Comparison of ENCODE assay signal across 9 cellular contexts in the genomic region with DNA sequence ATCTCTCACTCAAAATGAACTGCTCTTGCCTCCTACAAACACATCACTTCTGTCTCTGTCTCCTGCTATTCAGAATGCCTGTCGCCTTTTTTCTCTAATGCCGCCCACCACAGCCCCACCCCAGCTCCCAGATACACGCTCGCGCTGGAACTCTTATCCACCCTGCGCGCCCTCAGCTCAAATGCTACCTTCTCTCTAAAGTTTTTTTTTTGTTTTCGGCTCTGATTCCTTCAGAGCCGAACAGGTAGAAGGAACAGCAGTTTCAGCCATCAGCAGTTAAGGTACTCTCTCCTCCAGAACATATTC. TPM values are rescaled to one million over a fixed set of nuclear protein-coding genes. Genes with fewer than 3 reads are reported as not detected.
DNase-seq lines count a peak whose midpoint lies in the region; FAIRE-seq and TF ChIP-seq lines count a peak whose summit lies in the region.
"Had no signal": no experiment of that assay in that cellular context is flagged by ENCODE, and none has a peak within 500 bp of the region (broad histone marks: within the 10 kb centered on the region; RNA-seq: fewer than 3 reads in every experiment).

No MANE protein-coding gene starts in this region.

- CTCF ChIA-PET in GM10248 (lab: Yijun Ruan, JAX) = interaction anchor here (1.1 to 3.8 kb wide), 14 partner anchors 9 to 177 kb away, joined by 3 to 32 read pairs (median 6); no protein-coding TSS in a partner anchor

- POLR2A ChIA-PET in GM10248 (lab: Yijun Ruan, JAX) = interaction anchor here (1.2 to 1.6 kb wide), 3 partner anchors 12 to 373 kb away, joined by 3 to 7 read pairs (median 6); no protein-coding TSS in a partner anchor

- no peak for TF ChIP-seq POLR2A in erythroblast (IDR thresholded peaks at IDR 0.05; ENCODE audit: low read length)
- TF ChIP-seq POLR2A in GM12892 (IDR thresholded peaks at IDR 0.05; ENCODE audit: low read depth, low read length) = no peak

- TF ChIP-seq CTCF in WERI-Rb-1 (IDR thresholded peaks at IDR 0.05; ENCODE audit: low read depth, low read length) (no peak), GM10248 (IDR thresholded peaks at IDR 0.05; ENCODE audit: control extremely low read depth, extremely low read depth, low read depth, missing control alignments) (no peak)

- H3K36me3 ChIP-seq in WERI-Rb-1 = no peaks in the 10 kb centered on the region

- H3K9me3 ChIP-seq in WERI-Rb-1 (ENCODE audit: severe bottlenecking) = no peaks in the 10 kb centered on the region

- FAIRE-seq in GM12892 (lab: Jason Lieb, UNC) = no peak
- FAIRE-seq: A204.1 had no signal

- peak overlapping the region; percentile 79 for H3K4me3 ChIP-seq in WERI-Rb-1 (ENCODE audit: low read depth, low read length)

- H3K27ac ChIP-seq in WERI-Rb-1 = peak overlapping the region; percentile 78

- DNase-seq in DMS 273 (lab: John Stamatoyannopoulos, UW; ENCODE audit: unreplicated experiment) = peak; percentile 73
- DNase-seq in DMS 273 treated with DMSO at 0.1 percent for 48 hours (lab: John Stamatoyannopoulos, UW) = no peak
- DNase-seq in WERI-Rb-1 = no peak
- peak; percentile 82 to 87 for DNase-seq in erythroblast (lab: John Stamatoyannopoulos, UW)
- peak in 30 of 56 donors; percentile 22 to 79 (median 58) for DNase-seq in nucleus accumbens (lab: John Stamatoyannopoulos, UW)
- no peak for DNase-seq in GM12892 (ENCODE audit: insufficient read length)
- no peak for DNase-seq in NCI-H226
- no peak for DNase-seq in GM10248 (ENCODE audit: extremely low spot score)

- no peaks in the 10 kb centered on the region for H3K27me3 ChIP-seq in WERI-Rb-1 (ENCODE audit: insufficient read depth, low read depth, severe bottlenecking)

RNA-seq across cellular contexts. Expression of a gene that starts 3.9 kb away (rescaled TPM):
- polyA plus RNA-seq in GM12892 (2012; ENCODE audit: missing spikeins) = 10.5 TPM

Comparison
In these comparisons a context has a peak if more than half of its experiments do, and no peak if none do; other contexts are left out.
1. DNase-seq: peak in DMS 273 (single experiment), erythroblast (2 of 2) and nucleus accumbens (30 of 56); none in DMS 273 treated with DMSO at 0.1 percent for 48 hours (single experiment), WERI-Rb-1 (single experiment), GM12892 (single experiment), NCI-H226 (single experiment) and GM10248 (single experiment).